In genomic region chr20:47558699-47559098, GRCh38 we compare ENCODE assay signal across 16 cellular contexts. TPM values are rescaled to one million over a fixed set of nuclear protein-coding genes. Genes with fewer than 3 reads are reported as not detected.
DNase-seq lines count a peak whose midpoint lies in the region; ATAC-seq and TF ChIP-seq lines count a peak whose summit lies in the region.
"Had no signal": no experiment of that assay in that cellular context is flagged by ENCODE, and none has a peak within 500 bp of the region (broad histone marks: within the 10 kb centered on the region; RNA-seq: fewer than 3 reads in every experiment).

No MANE protein-coding gene starts in this region.

- H3K27me3 ChIP-seq in heart left ventricle (no peaks in the 10 kb centered on the region), muscle layer of colon (ENCODE audit: control insufficient read depth in 1 of 2, insufficient read depth in 2 of 2, low read length in 2 of 2) (no peaks in the 10 kb centered on the region), gastrocnemius medialis (no peaks in the 10 kb centered on the region)
- no peaks in the 10 kb centered on the region for H3K27me3 ChIP-seq in CD8-positive, alpha-beta memory T cell (ENCODE audit: insufficient read depth, low read length, poor library complexity, severe bottlenecking)

- 51 to 62% (median 56%) methylated on average over 2 of the region's 2 CpGs for WGBS in heart left ventricle, 4 donors

- DNase-seq in heart left ventricle (no peak), Right ventricle myocardium superior (no peak), NCI-H128 (lab: John Stamatoyannopoulos, UW; ENCODE audit: unreplicated experiment) (no peak), gastrocnemius medialis (no peak), hypothalamus (lab: John Stamatoyannopoulos, UW) (no peak)
- no peak for DNase-seq in activated T-helper 2 cell treated with anti-CD3 and anti-CD28 coated beads, Interferon-gamma antibody, Interleukin-2, Interleukin-4, amounts not matched to agents 10 μg/mL and 5 μg/mL and 100 μg/mL, durations not matched to agents 14 hours and 24 hours and 36 hours (ENCODE audit: low spot score)
- DNase-seq in CD8-positive, alpha-beta memory T cell = no peak
- DNase-seq: activated CD4-positive, CD25-positive, alpha-beta regulatory T cell; activated CD8-positive, alpha-beta memory T cell treated with anti-CD3 and anti-CD28 coated beads, Interleukin-2, amount 50 U/mL, for 48 hours; amniotic stem cell; NCI-H1436; nephron progenitor cell; right cardiac atrium; stimulated activated CD4-positive, alpha-beta T cell treated with anti-CD3 and anti-CD28 coated beads, Interleukin-2, amount 100 ng/mL, for 48 hours had no signal

- in situ Hi-C loops in gastrocnemius medialis (cut with MboI; ENCODE audit: low sequenced_read_pairs in 4 of 4) = no loop called here

- intact Hi-C loops in heart left ventricle (cut with DNase I) = no loop called here
- intact Hi-C loops in Right ventricle myocardium superior (cut with DNase I) = no loop called here
- intact Hi-C loops in activated T-helper 2 cell treated with anti-CD3 and anti-CD28 coated beads, Interferon-gamma antibody, Interleukin-2, Interleukin-4, amounts not matched to agents 10 μg/mL and 5 μg/mL and 100 μg/mL, durations not matched to agents 14 hours and 24 hours and 36 hours (cut with micrococcal nuclease) = no loop called here
- intact Hi-C loops in gastrocnemius medialis (cut with DNase I; ENCODE audit: low total_unique reads) = no loop called here

- H3K4me1 ChIP-seq in heart left ventricle (peaks cover 11 to 73% (median 41%) of the 10 kb centered on the region in 12 donors), muscle layer of colon (ENCODE audit: insufficient read depth, low read length) (peaks cover 43% of the 10 kb centered on the region), gastrocnemius medialis (peaks cover 59 to 71% of the 10 kb centered on the region in 2 donors)
- H3K4me1 ChIP-seq in CD8-positive, alpha-beta memory T cell (ENCODE audit: insufficient read depth, low read length) = peaks cover 46% of the 10 kb centered on the region

- no peak for TF ChIP-seq CTCF in heart left ventricle (IDR thresholded peaks at IDR 0.05)
- TF ChIP-seq CTCF in gastrocnemius medialis (IDR thresholded peaks at IDR 0.05 in 4 of 5, conservative IDR thresholded peaks at IDR 0.05 in 1 of 5) = no peak

- H3K27ac ChIP-seq in heart left ventricle (peak overlapping the region in 10 of 12 donors; percentile 0 to 68 (median 22)), muscle layer of colon (ENCODE audit: low read depth, low read length) (peak overlapping the region; percentile 43), gastrocnemius medialis (peak overlapping the region in 1 of 4 donors; percentile 54)
- no peak overlapping the region for H3K27ac ChIP-seq in CD8-positive, alpha-beta memory T cell (ENCODE audit: low read depth, low read length)

- TF ChIP-seq POLR2A in heart left ventricle (IDR thresholded peaks at IDR 0.05) (no peak), gastrocnemius medialis (IDR thresholded peaks at IDR 0.05) (no peak)

- POLR2A ChIA-PET in CD8-positive, alpha-beta memory T cell (lab: Charles Lee) = no interaction called here

- H3K9me3 ChIP-seq in heart left ventricle (peaks cover 0 to 4% (median 0%) of the 10 kb centered on the region in 12 donors), muscle layer of colon (ENCODE audit: low read length) (no peaks in the 10 kb centered on the region), gastrocnemius medialis (no peaks in the 10 kb centered on the region)
- no peaks in the 10 kb centered on the region for H3K9me3 ChIP-seq in CD8-positive, alpha-beta memory T cell (ENCODE audit: low read length)

- no peak for ATAC-seq in heart left ventricle
- ATAC-seq in Right ventricle myocardium superior (ENCODE audit: poor library complexity) = no peak
- ATAC-seq in gastrocnemius medialis = no peak
- ATAC-seq: left lobe of liver had no signal

- no peaks in the 10 kb centered on the region for H3K27me3 Mint-ChIP-seq in activated T-helper 2 cell treated with anti-CD3 and anti-CD28 coated beads, Interferon-gamma antibody, Interleukin-2, Interleukin-4, amounts not matched to agents 10 μg/mL and 5 μg/mL and 100 μg/mL, durations not matched to agents 14 hours and 24 hours and 36 hours (ENCODE audit: low read depth)
- H3K27me3 Mint-ChIP-seq in CD8-positive, alpha-beta memory T cell = no peaks in the 10 kb centered on the region

- H3K36me3 Mint-ChIP-seq in activated T-helper 2 cell treated with anti-CD3 and anti-CD28 coated beads, Interferon-gamma antibody, Interleukin-2, Interleukin-4, amounts not matched to agents 10 μg/mL and 5 μg/mL and 100 μg/mL, durations not matched to agents 14 hours and 24 hours and 36 hours (ENCODE audit: low read depth) = peaks cover 34% of the 10 kb centered on the region
- peaks cover 0 to 7% (median 2%) of the 10 kb centered on the region in 3 donors for H3K36me3 Mint-ChIP-seq in CD8-positive, alpha-beta memory T cell

- H3K4me3 ChIP-seq in heart left ventricle = no peak overlapping the region
- no peak overlapping the region for H3K4me3 ChIP-seq in muscle layer of colon (ENCODE audit: low read depth in 1 of 2, low read length in 2 of 2)
- H3K4me3 ChIP-seq in gastrocnemius medialis = no peak overlapping the region
- no peak overlapping the region for H3K4me3 ChIP-seq in CD8-positive, alpha-beta memory T cell (ENCODE audit: low read length)

- H3K36me3 ChIP-seq in heart left ventricle = no peaks in the 10 kb centered on the region
- no peaks in the 10 kb centered on the region for H3K36me3 ChIP-seq in muscle layer of colon (ENCODE audit: insufficient read depth, low read length)
- no peaks in the 10 kb centered on the region for H3K36me3 ChIP-seq in gastrocnemius medialis
- no peaks in the 10 kb centered on the region for H3K36me3 ChIP-seq in CD8-positive, alpha-beta memory T cell (ENCODE audit: insufficient read depth, low read length)

- CTCF ChIA-PET in CD8-positive, alpha-beta memory T cell (lab: Charles Lee) = no interaction called here

- peak overlapping the region; percentile 1 for H3K27ac Mint-ChIP-seq in activated T-helper 2 cell treated with anti-CD3 and anti-CD28 coated beads, Interferon-gamma antibody, Interleukin-2, Interleukin-4, amounts not matched to agents 10 μg/mL and 5 μg/mL and 100 μg/mL, durations not matched to agents 14 hours and 24 hours and 36 hours
- peak overlapping the region in 1 of 8 donors; percentile 12 for H3K27ac Mint-ChIP-seq in CD8-positive, alpha-beta memory T cell

- peaks cover 50% of the 10 kb centered on the region for H3K4me1 Mint-ChIP-seq in activated T-helper 2 cell treated with anti-CD3 and anti-CD28 coated beads, Interferon-gamma antibody, Interleukin-2, Interleukin-4, amounts not matched to agents 10 μg/mL and 5 μg/mL and 100 μg/mL, durations not matched to agents 14 hours and 24 hours and 36 hours (ENCODE audit: low read depth)
- H3K4me1 Mint-ChIP-seq in CD8-positive, alpha-beta memory T cell = peaks cover 62 to 78% (median 66%) of the 10 kb centered on the region in 3 donors

- no peak overlapping the region for H3K9ac ChIP-seq in muscle layer of colon (ENCODE audit: low read length)

- H3K4me3 Mint-ChIP-seq in activated T-helper 2 cell treated with anti-CD3 and anti-CD28 coated beads, Interferon-gamma antibody, Interleukin-2, Interleukin-4, amounts not matched to agents 10 μg/mL and 5 μg/mL and 100 μg/mL, durations not matched to agents 14 hours and 24 hours and 36 hours (ENCODE audit: low read depth) = no peak overlapping the region
- H3K4me3 Mint-ChIP-seq in CD8-positive, alpha-beta memory T cell = peak overlapping the region in 1 of 7 donors; percentile 33
- H3K4me3 Mint-ChIP-seq: nephron progenitor cell had no signal

- peaks cover 3% of the 10 kb centered on the region for H3K9me3 Mint-ChIP-seq in activated T-helper 2 cell treated with anti-CD3 and anti-CD28 coated beads, Interferon-gamma antibody, Interleukin-2, Interleukin-4, amounts not matched to agents 10 μg/mL and 5 μg/mL and 100 μg/mL, durations not matched to agents 14 hours and 24 hours and 36 hours
- peaks cover 0 to 2% (median 0%) of the 10 kb centered on the region in 5 donors for H3K9me3 Mint-ChIP-seq in CD8-positive, alpha-beta memory T cell

RNA-seq across cellular contexts. Expression of gene NCOA3, which starts 57.0 kb away (rescaled TPM):
- total RNA-seq in heart left ventricle (10 to 100 TPM; 19.4 to 39.3 (median 26.6) TPM), Right ventricle myocardium superior (19.1 TPM), gastrocnemius medialis (10 to 100 TPM; 52.5 to 86.1 (median 70.1) TPM)
- polyA plus RNA-seq in heart left ventricle = 10 to 100 TPM in 1 of 2 donors, 1 to 10 TPM in 1; 6.7 to 18.1 TPM
- total RNA-seq in activated T-helper 2 cell treated with anti-CD3 and anti-CD28 coated beads, Interferon-gamma antibody, Interleukin-2, Interleukin-4, amounts not matched to agents 10 μg/mL and 5 μg/mL and 100 μg/mL, durations not matched to agents 14 hours and 24 hours and 36 hours = 119 and 126 TPM in 2 replicates
- 10 to 100 TPM; 92.4 to 93.8 TPM for total RNA-seq in CD8-positive, alpha-beta memory T cell
- 23.8 TPM for polyA plus RNA-seq in CD8-positive, alpha-beta memory T cell
